Comparison of ENCODE assay signal across 8 cellular contexts in genomic region chr2:87687550-87688270, GRCh38.
DNase-seq lines count a peak whose midpoint lies in the region; FAIRE-seq and TF ChIP-seq lines count a peak whose summit lies in the region.
"Not testable (repeated sequence)": the region's sequence is repeated elsewhere in the genome, so short reads cannot be mapped to it uniquely, and the experiment has no call there.

No MANE protein-coding gene starts in this region.

- not testable (repeated sequence) for H2BK15ac ChIP-seq in H9 (ENCODE audit: low read depth, low read length)

- H3K4me1 ChIP-seq in H9 (ENCODE audit: insufficient read depth, low read length); endodermal cell (ENCODE audit: control insufficient read depth, insufficient read depth, low read length); kidney (ENCODE audit: control insufficient read depth in 1 of 2, insufficient read depth in 1 of 2, low read depth in 1 of 2, low read length in 2 of 2): not testable (repeated sequence)

- not testable (repeated sequence) for H3K9me3 Mint-ChIP-seq in H9; endodermal cell; osteocyte (ENCODE audit: unreplicated experiment)

- not testable (repeated sequence) for H3K14ac ChIP-seq in H9 (ENCODE audit: insufficient read depth, low read length)

- CTCF ChIA-PET in AG04449 (lab: Yijun Ruan, JAX); BJ (lab: Yijun Ruan, JAX): not testable (repeated sequence)

- not testable (repeated sequence) for H3K27me3 Mint-ChIP-seq in H9 (ENCODE audit: low read depth); endodermal cell (ENCODE audit: insufficient read depth); osteocyte (ENCODE audit: unreplicated experiment)

- H4K5ac ChIP-seq in H9 (ENCODE audit: insufficient read length, low read depth, low read length), result not testable (repeated sequence)

- H4K8ac ChIP-seq in H9 (replicated peaks; ENCODE audit: insufficient read length, low read depth, low read length), result not testable (repeated sequence)

- H4K91ac ChIP-seq in H9 (ENCODE audit: insufficient read length, low read depth, low read length), result not testable (repeated sequence)

- H3K79me2 ChIP-seq in H9 (ENCODE audit: insufficient read depth, low read length), result not testable (repeated sequence)

- H3K9ac ChIP-seq in H9 (ENCODE audit: extremely low read depth, insufficient read length, low read length); endodermal cell (ENCODE audit: extremely low read depth, low read length, poor library complexity, severe bottlenecking); kidney (ENCODE audit: low read length in 2 of 2): not testable (repeated sequence)

- peaks cover 9 to 11% of the 10 kb centered on the region in 2 experiments for H3K4me1 Mint-ChIP-seq in H9
- H3K4me1 Mint-ChIP-seq in endodermal cell; osteocyte (ENCODE audit: unreplicated experiment): not testable (repeated sequence)

- not testable (repeated sequence) for H3K4me2 ChIP-seq in H9 (ENCODE audit: insufficient read depth, insufficient read length, low read length)

- not testable (repeated sequence) for H3K36me3 Mint-ChIP-seq in H9 (ENCODE audit: insufficient read depth in 1 of 3, low read depth in 3 of 3); endodermal cell (ENCODE audit: low read depth); osteocyte (ENCODE audit: unreplicated experiment)

- H2BK20ac ChIP-seq in H9 (ENCODE audit: low read depth, low read length, poor library complexity, severe bottlenecking), result not testable (repeated sequence)

- not testable (repeated sequence) for H3K23ac ChIP-seq in H9 (ENCODE audit: insufficient read length, low read depth, low read length)

- FAIRE-seq in kidney (lab: Jason Lieb, UNC), result not testable (repeated sequence)

- H3K27ac ChIP-seq in H9 (ENCODE audit: insufficient read length, low read depth, low read length); endodermal cell (ENCODE audit: low read depth, low read length); kidney (ENCODE audit: low read depth in 2 of 2, low read length in 2 of 2): not testable (repeated sequence)

- not testable (repeated sequence) for H3K9me3 ChIP-seq in H9 (ENCODE audit: control insufficient read depth, low read depth, low read length); endodermal cell (ENCODE audit: control insufficient read depth, low read length); kidney (ENCODE audit: control insufficient read depth in 1 of 2, low read length in 2 of 2)

- not testable (repeated sequence) for H3K27ac Mint-ChIP-seq in H9, endodermal cell
- peak overlapping the region; percentile 23 for H3K27ac Mint-ChIP-seq in osteocyte (ENCODE audit: unreplicated experiment)

- H3K18ac ChIP-seq in H9 (ENCODE audit: insufficient read length, low read depth, low read length), result not testable (repeated sequence)

- H3T11ph ChIP-seq in H9 (ENCODE audit: low read length), result not testable (repeated sequence)

- intact Hi-C loops in kidney (cut with DNase I), result not testable (repeated sequence)

- peak; percentile 0 for DNase-seq in AG04449 (ENCODE audit: low read depth, low spot score)
- DNase-seq in BJ (ENCODE audit: low read depth), result peak; percentile 9
- peak; percentile 27 for DNase-seq in H9
- peak; percentile 1 for DNase-seq in NB4 (ENCODE audit: low read depth)
- peak; percentile 44 for DNase-seq in endodermal cell
- peak; percentile 64 for DNase-seq in fibroblast of peridontal ligament (ENCODE audit: extremely low read depth)
- DNase-seq in kidney, result peak; percentile 37
- DNase-seq in osteocyte (ENCODE audit: extremely low spot score, unreplicated experiment), result not testable (repeated sequence)

- not testable (repeated sequence) for H3K27me3 ChIP-seq in BJ (ENCODE audit: control insufficient read depth, insufficient read depth, low read length); H9 (ENCODE audit: insufficient read depth, low read length); endodermal cell (ENCODE audit: control insufficient read depth, insufficient read depth, low read length, poor library complexity, severe bottlenecking)

- H3K23me2 ChIP-seq in H9 (ENCODE audit: insufficient read length, low read depth, low read length, poor library complexity, severe bottlenecking), result not testable (repeated sequence)

- H2BK120ac ChIP-seq in H9 (ENCODE audit: low read depth, low read length, poor library complexity, severe bottlenecking), result not testable (repeated sequence)

- not testable (repeated sequence) for H2AFZ ChIP-seq in H9 (ENCODE audit: low read length)

- H3K79me1 ChIP-seq in H9 (ENCODE audit: insufficient read depth, low read depth, low read length, poor library complexity, severe bottlenecking), result not testable (repeated sequence)

- not testable (repeated sequence) for H2AK5ac ChIP-seq in H9 (ENCODE audit: insufficient read length, low read length)

- H2BK12ac ChIP-seq in H9 (ENCODE audit: insufficient read length, low read depth, low read length), result not testable (repeated sequence)

- not testable (repeated sequence) for H4K20me1 ChIP-seq in H9 (ENCODE audit: control insufficient read depth, insufficient read depth, insufficient read length)

- WGBS in H9 (ENCODE audit: extremely low coverage, insufficient read length, low lambda C conversion rate), result no CpG with 5 or more reads among the region's 7 CpGs
- 66% methylated on average over 3 of the region's 7 CpGs; no CpG with 5 or more reads in 1 of the 2 experiments for WGBS in endodermal cell (ENCODE audit: insufficient coverage in 1 of 2, insufficient read length in 1 of 2), 2 experiments

- not testable (repeated sequence) for H3K4me3 ChIP-seq in AG04449 (ENCODE audit: low read depth, low read length); BJ (ENCODE audit: low read depth, low read length); NB4 (ENCODE audit: low read depth, low read length); endodermal cell (ENCODE audit: low read length); kidney (ENCODE audit: low read length in 2 of 2)

- TF ChIP-seq POLR2A in NB4 (IDR thresholded peaks at IDR 0.05; ENCODE audit: extremely low read depth, insufficient read length), result not testable (repeated sequence)

- POLR2A ChIA-PET in AG04449 (lab: Yijun Ruan, JAX); BJ (lab: Charles Lee): not testable (repeated sequence)

- not testable (repeated sequence) for H3K36me3 ChIP-seq in BJ (ENCODE audit: control insufficient read depth, insufficient read depth, low read length); endodermal cell (ENCODE audit: control insufficient read depth, insufficient read depth, low read length); kidney (ENCODE audit: control insufficient read depth in 1 of 2, insufficient read depth in 2 of 2, low read length in 2 of 2)

- not testable (repeated sequence) for H2BK5ac ChIP-seq in H9 (ENCODE audit: insufficient read length, low read length)

- H3K4me3 Mint-ChIP-seq in H9; endodermal cell; osteocyte (ENCODE audit: unreplicated experiment): not testable (repeated sequence)

- H3K56ac ChIP-seq in H9 (ENCODE audit: insufficient read length, low read depth, low read length), result not testable (repeated sequence)

- not testable (repeated sequence) for H3K4ac ChIP-seq in H9 (ENCODE audit: low read depth, low read length)

- not testable (repeated sequence) for TF ChIP-seq CTCF in AG04449 (IDR thresholded peaks at IDR 0.05; ENCODE audit: insufficient read depth, low read length, missing control alignments); BJ (IDR thresholded peaks at IDR 0.05; ENCODE audit: insufficient read depth, low read depth, low read length); H9 (conservative IDR thresholded peaks at IDR 0.05); NB4 (IDR thresholded peaks at IDR 0.05; ENCODE audit: low read depth, low read length); endodermal cell (conservative IDR thresholded peaks at IDR 0.05); kidney (IDR thresholded peaks at IDR 0.05; ENCODE audit: borderline replicate concordance, extremely low read depth, insufficient read depth); osteocyte (IDR thresholded peaks at IDR 0.05)
